ENCODE assay signal across 15 cellular contexts in the genomic region with DNA sequence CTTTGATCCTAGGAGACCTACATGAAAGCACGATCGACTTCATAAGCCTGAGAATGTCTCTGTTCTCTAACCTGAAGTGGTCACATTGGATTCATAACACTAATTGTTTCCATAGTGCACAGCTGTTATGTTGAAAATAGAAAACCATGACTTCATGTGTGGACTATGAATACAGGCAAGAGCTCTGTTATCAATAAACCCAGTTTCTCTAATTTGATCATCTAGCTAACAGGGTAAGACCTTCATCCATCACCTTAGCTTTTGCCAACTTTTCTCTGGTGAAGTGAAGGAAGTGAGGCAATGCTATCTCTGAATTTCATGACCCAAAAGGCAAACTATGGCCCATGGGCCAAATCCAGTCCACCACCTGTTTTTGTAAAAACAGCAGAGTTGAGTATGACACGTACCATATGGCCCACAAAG. TPM values are rescaled to one million over a fixed set of nuclear protein-coding genes. Genes with fewer than 3 reads are reported as not detected.
"Had no signal": no experiment of that assay in that cellular context is flagged by ENCODE, and none has a peak within 500 bp of the region (broad histone marks: within the 10 kb centered on the region; RNA-seq: fewer than 3 reads in every experiment).

No MANE protein-coding gene starts in this region.

- H3K27me3 ChIP-seq: foreskin keratinocyte, neutrophil had no signal

- H3K9me3 ChIP-seq: neutrophil had no signal

- H3K79me2 ChIP-seq: parathyroid adenoma had no signal

- H2AFZ ChIP-seq: parathyroid adenoma had no signal

- ATAC-seq: activated CD4-positive, CD25-positive, alpha-beta regulatory T cell treated with anti-CD3 and anti-CD28 coated beads, Interleukin-2, amount 50 U/mL, for 24 hours; foreskin keratinocyte; naive thymus-derived CD8-positive, alpha-beta T cell; stimulated activated naive B cell treated with anti-CD40 and anti-IgM and Interleukin-4, amounts not matched to agents 10 μg/mL and 1 μg/mL and 100 μg/mL, for 72 hours had no signal

- H3K27ac ChIP-seq: foreskin keratinocyte, neutrophil, parathyroid adenoma had no signal

- H3K36me3 ChIP-seq: neutrophil had no signal

- DNase-seq: activated naive CD4-positive, alpha-beta T cell treated with anti-CD3 and anti-CD28 coated beads, Interleukin-2, amount 10 ng/mL, durations not matched to agents 7 days and 5 days; caudate nucleus; foreskin keratinocyte; glutamatergic neuron; immature natural killer cell; mammary epithelial cell; naive thymus-derived CD8-positive, alpha-beta T cell; stimulated activated CD4-positive, alpha-beta T cell treated with anti-CD3 and anti-CD28 coated beads, Interleukin-4, amount 100 ng/mL, for 1 hour; stimulated activated naive B cell treated with anti-CD40 and anti-IgM and Interleukin-4, amounts not matched to agents 10 μg/mL and 1 μg/mL and 100 μg/mL, for 72 hours; substantia nigra; T-helper 1 cell; T1000 had no signal

- H3K9ac ChIP-seq: parathyroid adenoma had no signal

- H3K4me1 ChIP-seq: foreskin keratinocyte, parathyroid adenoma had no signal

RNA-seq across cellular contexts. Expression of gene ABI3BP, which starts 27.2 kb away (rescaled TPM):
- total RNA-seq: naive thymus-derived CD8-positive, alpha-beta T cell had no signal
- polyA plus RNA-seq: immature natural killer cell; naive thymus-derived CD8-positive, alpha-beta T cell had no signal
